ENCODE assay signal across 15 cellular contexts in the genomic region with DNA sequence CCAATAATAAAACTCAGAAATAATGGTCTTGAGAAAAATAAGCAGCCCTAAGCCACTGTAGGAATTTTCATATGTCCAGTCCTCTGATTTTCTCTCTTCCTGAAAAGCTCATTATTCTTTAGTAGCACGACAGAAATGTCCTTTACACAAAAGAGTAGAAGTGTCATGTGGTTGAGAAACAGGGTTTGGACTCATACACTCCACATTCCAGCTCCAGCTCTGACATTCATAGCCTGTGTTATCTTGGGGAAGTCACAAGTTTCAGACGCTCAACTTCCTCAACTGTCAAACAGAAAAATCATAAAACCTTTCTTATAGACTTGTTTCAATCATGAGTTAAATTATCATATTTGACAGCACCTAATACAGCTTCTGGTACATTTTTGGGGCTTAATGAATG.
"Had no signal": no experiment of that assay in that cellular context is flagged by ENCODE, and none has a peak within 500 bp of the region (broad histone marks: within the 10 kb centered on the region; RNA-seq: fewer than 3 reads in every experiment).

No MANE protein-coding gene starts in this region.

- H3K27ac ChIP-seq: foreskin keratinocyte, ovary, sigmoid colon had no signal

- H3K36me3 ChIP-seq: ovary, sigmoid colon had no signal

- H3K9me3 ChIP-seq: ovary, sigmoid colon had no signal

- H3K4me1 ChIP-seq: sigmoid colon had no signal

- H3K27me3 ChIP-seq: foreskin keratinocyte, ovary, sigmoid colon had no signal

- H3K4me3 ChIP-seq: lung, ovary, sigmoid colon had no signal

- DNase-seq: activated CD4-positive, alpha-beta T cell treated with anti-CD3 and anti-CD28 coated beads, Interleukin-2, amount 50 U/mL, for 1 hour; activated naive CD4-positive, alpha-beta T cell; activated naive CD8-positive, alpha-beta T cell treated with anti-CD3 and anti-CD28 coated beads, Interleukin-2, amount 10 ng/mL, durations not matched to agents 7 days and 5 days; cortex of kidney; effector memory CD4-positive, alpha-beta T cell; foreskin keratinocyte; head of caudate nucleus; immature natural killer cell; left colon; midbrain; ovary; sigmoid colon; stimulated activated CD4-positive, alpha-beta T cell treated with anti-CD3 and anti-CD28 coated beads, Interleukin-1b, Interleukin-23, amount 100 ng/mL, for 48 hours; stimulated activated naive CD8-positive, alpha-beta T cell treated with anti-CD3 and anti-CD28 coated beads, Interleukin-15, amount 100 ng/mL, for 72 hours had no signal
